In genomic region chr17:6290488-6291196, GRCh38 we compare ENCODE assay signal across 27 cellular contexts.
"Had no signal": no experiment of that assay in that cellular context is flagged by ENCODE, and none has a peak within 500 bp of the region (broad histone marks: within the 10 kb centered on the region; RNA-seq: fewer than 3 reads in every experiment).

No MANE protein-coding gene starts in this region.

- H3K4me2 ChIP-seq: smooth muscle cell had no signal

- H3K4me3 ChIP-seq: left ventricle myocardium inferior, lung, ovary, right atrium auricular region, right lobe of liver, smooth muscle cell, tibial nerve, uterus had no signal

- H3K27me3 ChIP-seq: ovary, right atrium auricular region, right lobe of liver, tibial nerve, uterus had no signal

- H3K4me1 ChIP-seq: left ventricle myocardium inferior, right atrium auricular region, right lobe of liver, tibial nerve, uterus had no signal

- H3K4me1 Mint-ChIP-seq: immature natural killer cell; mesothelial cell of epicardium; naive B cell; nephron; neural crest cell; stimulated activated memory B cell treated with anti-CD40 and anti-IgM and Interleukin-4, amounts not matched to agents 10 μg/mL and 1 μg/mL and 100 μg/mL, for 72 hours; stimulated activated naive CD8-positive, alpha-beta T cell treated with anti-CD3 and anti-CD28 coated beads, Interleukin-15, amount 100 ng/mL, for 72 hours had no signal

- H3K9me3 Mint-ChIP-seq: immature natural killer cell; mesothelial cell of epicardium; naive B cell; nephron; neural crest cell; stimulated activated memory B cell treated with anti-CD40 and anti-IgM and Interleukin-4, amounts not matched to agents 10 μg/mL and 1 μg/mL and 100 μg/mL, for 72 hours; stimulated activated naive CD8-positive, alpha-beta T cell treated with anti-CD3 and anti-CD28 coated beads, Interleukin-15, amount 100 ng/mL, for 72 hours; type B pancreatic cell had no signal

- H3K27ac Mint-ChIP-seq: immature natural killer cell; mesothelial cell of epicardium; nephron; progenitor cell of endocrine pancreas; stimulated activated memory B cell treated with anti-CD40 and anti-IgM and Interleukin-4, amounts not matched to agents 10 μg/mL and 1 μg/mL and 100 μg/mL, for 72 hours; type B pancreatic cell had no signal

- H3K27me3 Mint-ChIP-seq: type B pancreatic cell had no signal

- H3K4me3 Mint-ChIP-seq: immature natural killer cell; mesothelial cell of epicardium; nephron; neural crest cell; stimulated activated memory B cell treated with anti-CD40 and anti-IgM and Interleukin-4, amounts not matched to agents 10 μg/mL and 1 μg/mL and 100 μg/mL, for 72 hours; stimulated activated naive CD8-positive, alpha-beta T cell treated with anti-CD3 and anti-CD28 coated beads, Interleukin-15, amount 100 ng/mL, for 72 hours; type B pancreatic cell had no signal

- H3K9me3 ChIP-seq: left ventricle myocardium inferior, ovary, right atrium auricular region, right lobe of liver, uterus had no signal

- H3K36me3 ChIP-seq: left ventricle myocardium inferior, ovary, right atrium auricular region, right lobe of liver, tibial nerve, uterus had no signal

- ATAC-seq: stimulated activated memory B cell treated with anti-CD40 and anti-IgM and Interleukin-4, amounts not matched to agents 10 μg/mL and 1 μg/mL and 100 μg/mL, for 72 hours; stimulated activated naive CD8-positive, alpha-beta T cell treated with anti-CD3 and anti-CD28 coated beads, Interleukin-15, amount 100 ng/mL, for 72 hours had no signal

- FAIRE-seq: islet of Langerhans had no signal

- H3K36me3 Mint-ChIP-seq: immature natural killer cell; mesothelial cell of epicardium; naive B cell; stimulated activated memory B cell treated with anti-CD40 and anti-IgM and Interleukin-4, amounts not matched to agents 10 μg/mL and 1 μg/mL and 100 μg/mL, for 72 hours; type B pancreatic cell had no signal

- DNase-seq: hypothalamus; immature natural killer cell; left ventricle myocardium inferior; mesendoderm; naive B cell; nucleus accumbens; ovary; right lobe of liver; stimulated activated CD4-positive, alpha-beta T cell treated with anti-CD3 and anti-CD28 coated beads, Interleukin-1b, Interleukin-23, amount 100 ng/mL, for 48 hours; stimulated activated CD4-positive, alpha-beta T cell treated with anti-CD3 and anti-CD28 coated beads, Interleukin-2, amount 100 ng/mL, for 48 hours; stimulated activated CD4-positive, alpha-beta T cell treated with anti-CD3 and anti-CD28 coated beads, Interleukin-4, amount 100 ng/mL, for 4 hours; stimulated activated CD8-positive, alpha-beta memory T cell treated with anti-CD3 and anti-CD28 coated beads, Interleukin-4, amount 100 ng/mL, for 48 hours; stimulated activated naive CD4-positive, alpha-beta T cell treated with Interleukin-2 at 50 U/mL for 16 hours; stimulated activated naive CD8-positive, alpha-beta T cell treated with anti-CD3 and anti-CD28 coated beads, Interleukin-15, amount 100 ng/mL, for 72 hours; substantia nigra; uterus had no signal

- H3K27ac ChIP-seq: left ventricle myocardium inferior, ovary, right atrium auricular region, right lobe of liver, tibial nerve, uterus had no signal
